21 cellular contexts compared by ENCODE assay signal in the genomic region with DNA sequence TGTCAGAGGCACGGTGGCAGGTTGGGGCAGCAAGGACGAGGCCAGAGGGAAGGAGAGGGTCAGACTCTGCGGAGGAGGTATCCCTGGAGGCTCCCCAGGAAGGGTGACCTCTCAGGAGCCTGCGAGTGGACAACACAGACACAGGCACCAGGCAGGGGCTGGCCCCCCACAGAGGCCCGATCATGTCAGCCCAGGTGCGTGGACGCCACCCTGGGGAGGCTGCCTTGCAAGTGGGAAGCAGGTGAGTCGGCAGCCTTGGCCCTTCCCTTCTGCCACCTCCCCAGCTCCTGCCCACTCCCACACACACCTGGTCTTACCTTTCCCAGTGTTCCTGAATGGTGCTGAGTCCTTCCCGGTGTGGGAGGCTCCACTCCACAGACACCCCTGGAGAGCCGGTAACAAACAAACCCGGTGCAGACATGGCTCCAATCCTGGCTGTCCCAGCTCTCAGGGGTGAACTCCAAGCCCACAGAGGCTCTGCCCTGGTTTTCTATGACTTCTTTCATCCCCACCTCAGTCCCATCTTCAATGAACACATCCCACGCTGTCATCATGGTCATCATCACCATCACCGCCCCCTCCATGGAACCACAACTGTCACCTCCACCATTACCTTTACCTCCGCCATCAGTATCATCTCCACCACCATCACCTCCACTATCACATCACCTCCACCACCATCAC. TPM values are rescaled to one million over a fixed set of nuclear protein-coding genes. Genes with fewer than 3 reads are reported as not detected.
A peak's percentile ranks its signal among the peaks of the same experiment; 100 is the strongest.
DNase-seq lines count a peak whose midpoint lies in the region; FAIRE-seq and TF ChIP-seq lines count a peak whose summit lies in the region.
"Had no signal": no experiment of that assay in that cellular context is flagged by ENCODE, and none has a peak within 500 bp of the region (broad histone marks: within the 10 kb centered on the region; RNA-seq: fewer than 3 reads in every experiment).

No MANE protein-coding gene starts in this region.

- H3F3A ChIP-seq in GM23248 (ENCODE audit: insufficient read depth): no peaks in the 10 kb centered on the region

- no peak overlapping the region for H3K9ac ChIP-seq in GM23248
- no peak overlapping the region for H3K9ac ChIP-seq in H1 (replicated peaks in 1 of 4; ENCODE audit: extremely low read depth in 1 of 4, low read depth in 3 of 4, low read length in 3 of 4)

- no peak overlapping the region for H2BK15ac ChIP-seq in H1 (ENCODE audit: low read length)

- no peak overlapping the region for H3K14ac ChIP-seq in H1 (ENCODE audit: insufficient read length)

- TF ChIP-seq CTCF in breast epithelium (IDR thresholded peaks at IDR 0.05) (no peak), MCF 10A (IDR thresholded peaks at IDR 0.05; ENCODE audit: unreplicated experiment) (no peak), H1 (IDR thresholded peaks at IDR 0.05; ENCODE audit: control extremely low read depth in 1 of 3, insufficient read depth in 1 of 3, low read depth in 1 of 3, low read length in 3 of 3) (no peak), stomach (IDR thresholded peaks at IDR 0.05) (no peak), ascending aorta (IDR thresholded peaks at IDR 0.05) (no peak)

- H3K79me1 ChIP-seq in H1 (ENCODE audit: low read depth, low read length): no peaks in the 10 kb centered on the region

- peaks cover 8% of the 10 kb centered on the region for H3K9me3 Mint-ChIP-seq in MCF 10A (ENCODE audit: unreplicated experiment)
- H3K9me3 Mint-ChIP-seq: IgD-negative memory B cell; naive thymus-derived CD8-positive, alpha-beta T cell had no signal

- H3K9me3 ChIP-seq in breast epithelium (no peaks in the 10 kb centered on the region), GM23248 (ENCODE audit: low read depth) (no peaks in the 10 kb centered on the region), H1 (ENCODE audit: insufficient read depth in 2 of 2, low read depth in 1 of 2, low read length in 1 of 2) (no peaks in the 10 kb centered on the region), stomach (no peaks in the 10 kb centered on the region), ascending aorta (no peaks in the 10 kb centered on the region)
- H3K9me3 ChIP-seq: SJSA1, transverse colon had no signal

- WGBS in GM23248 (ENCODE audit: low coverage in 1 of 2, low lambda C conversion rate in 2 of 2, missing lambda C conversion rate in 2 of 2), 2 experiments: 68 to 80% methylated on average over 14 of the region's 14 CpGs
- WGBS in H1 (ENCODE audit: extremely low coverage in 1 of 2, insufficient coverage in 1 of 2, insufficient read length in 1 of 2, insufficient replicate concordance in 2 of 2, low coverage in 1 of 2, low lambda C conversion rate in 2 of 2, missing lambda C conversion rate in 1 of 2), 2 experiments: 88% methylated on average over 14 of the region's 14 CpGs; no CpG with 5 or more reads in 1 of the 2 experiments
- 57 to 70% (median 68%) methylated on average over 12 to 14 of the region's 14 CpGs for WGBS in stomach, 5 donors

- peak overlapping the region; percentile 25 for H3K4me2 ChIP-seq in GM23248 (ENCODE audit: unreplicated experiment)
- no peak overlapping the region for H3K4me2 ChIP-seq in H1 (ENCODE audit: insufficient read depth in 1 of 2, low read depth in 2 of 2, low read length in 2 of 2)

- POLR2A ChIA-PET in MCF 10A (lab: Yijun Ruan, JAX) (no interaction called here), H1 (lab: Charles Lee; ENCODE audit: partially characterized antibody) (interaction anchor here (1.2 kb wide), 1 partner anchor 11 kb away, joined by 4 read pairs; no protein-coding TSS in a partner anchor)

- no peak overlapping the region for H2BK20ac ChIP-seq in H1 (ENCODE audit: low read length)

- H3K4me1 ChIP-seq in breast epithelium (peaks cover 6 to 10% of the 10 kb centered on the region in 2 donors), GM23248 (ENCODE audit: insufficient read depth) (peaks cover 4% of the 10 kb centered on the region; the same call in 1 of the 2 replicates), H1 (replicated peaks in 1 of 4; ENCODE audit: control insufficient read depth in 3 of 4, insufficient read depth in 4 of 4, low read length in 3 of 4) (peaks cover 0 to 4% (median 2%) of the 10 kb centered on the region in 4 experiments; a peak in 3 of 7 replicates), stomach (peaks cover 34 to 51% (median 50%) of the 10 kb centered on the region in 4 donors), ascending aorta (peaks cover 9 to 11% of the 10 kb centered on the region in 2 donors)

- TF ChIP-seq EP300 in H1 (IDR thresholded peaks at IDR 0.05; ENCODE audit: borderline replicate concordance in 1 of 2, low read depth in 2 of 2, low read length in 2 of 2) (no peak), stomach (IDR thresholded peaks at IDR 0.05) (no peak)

- no peaks in the 10 kb centered on the region for H3K9me2 ChIP-seq in GM23248 (ENCODE audit: insufficient read depth)

- CTCF ChIA-PET in MCF 10A (lab: Yijun Ruan, JAX) (no interaction called here), H1 (lab: Charles Lee; ENCODE audit: partially characterized antibody) (interaction anchor here (1.0 to 3.0 kb wide), 3 partner anchors 20 to 36 kb away, joined by 4 to 17 read pairs (median 12); no protein-coding TSS in a partner anchor)

- H3K79me2 ChIP-seq in GM23248 (ENCODE audit: insufficient read depth) (no peaks in the 10 kb centered on the region), H1 (ENCODE audit: control insufficient read depth in 1 of 2, insufficient read depth in 2 of 2, low read length in 2 of 2) (no peaks in the 10 kb centered on the region)

- in situ Hi-C loops in GM23248 (cut with MboI): no loop called here

- no peak for TF ChIP-seq RAD21 in H1 (IDR thresholded peaks at IDR 0.05 in 1 of 2, conservative IDR thresholded peaks at IDR 0.05 in 1 of 2; ENCODE audit: low read depth in 2 of 2, low read length in 2 of 2)

- H3K4me3 Mint-ChIP-seq in MCF 10A (ENCODE audit: unreplicated experiment): no peak overlapping the region
- H3K4me3 Mint-ChIP-seq: activated CD8-positive, alpha-beta T cell treated with anti-CD3 and anti-CD28 coated beads, Interleukin-2, amount 10 ng/mL, durations not matched to agents 7 days and 5 days had no signal

- peak overlapping the region; percentile 2 to 13 for H3K27ac ChIP-seq in breast epithelium
- no peak overlapping the region for H3K27ac ChIP-seq in GM23248
- H3K27ac ChIP-seq in H1 (ENCODE audit: low read depth, low read length): no peak overlapping the region
- H3K27ac ChIP-seq in stomach: peak overlapping the region in 3 of 5 donors; percentile 27 to 67 (median 40)
- peak overlapping the region in 1 of 2 donors; percentile 66 for H3K27ac ChIP-seq in ascending aorta
- H3K27ac ChIP-seq: SJSA1, transverse colon had no signal

- no peak overlapping the region for H3K27ac Mint-ChIP-seq in MCF 10A (ENCODE audit: low read depth, unreplicated experiment)
- H3K27ac Mint-ChIP-seq: activated CD8-positive, alpha-beta T cell treated with anti-CD3 and anti-CD28 coated beads, Interleukin-2, amount 10 ng/mL, durations not matched to agents 7 days and 5 days; IgD-negative memory B cell had no signal

- H4K8ac ChIP-seq in H1 (ENCODE audit: extremely low read depth, insufficient read depth, low read length): no peak overlapping the region

- H3K4me3 ChIP-seq in breast epithelium (no peak overlapping the region), GM23248 (no peak overlapping the region), H1 (ENCODE audit: extremely low read depth in 1 of 4, insufficient read depth in 2 of 4, low read depth in 3 of 4, low read length in 4 of 4) (no peak overlapping the region), stomach (no peak overlapping the region), ascending aorta (no peak overlapping the region)
- H3K4me3 ChIP-seq: SJSA1, transverse colon had no signal

- peaks cover 7% of the 10 kb centered on the region; the same call in 1 of the 2 replicates for H3K23me2 ChIP-seq in H1 (ENCODE audit: low read depth, low read length)

- H3K27me3 ChIP-seq in breast epithelium: no peaks in the 10 kb centered on the region
- H3K27me3 ChIP-seq in GM23248 (replicated peaks; ENCODE audit: insufficient read depth): no peaks in the 10 kb centered on the region
- H3K27me3 ChIP-seq in H1 (replicated peaks in 1 of 4; ENCODE audit: control insufficient read depth in 3 of 4, extremely low read depth in 1 of 4, insufficient read depth in 3 of 4, low read length in 3 of 4): peaks cover 14 to 24% (median 18%) of the 10 kb centered on the region in 4 experiments
- H3K27me3 ChIP-seq in stomach: no peaks in the 10 kb centered on the region
- no peaks in the 10 kb centered on the region for H3K27me3 ChIP-seq in ascending aorta
- H3K27me3 ChIP-seq: SJSA1, transverse colon had no signal

- TF ChIP-seq POLR2A in breast epithelium (IDR thresholded peaks at IDR 0.05) (no peak), H1 (IDR thresholded peaks at IDR 0.05; ENCODE audit: control extremely low read depth in 1 of 2, low read depth in 2 of 2, low read length in 2 of 2) (no peak), stomach (IDR thresholded peaks at IDR 0.05) (no peak)

- intact Hi-C loops in breast epithelium (cut with DNase I; ENCODE audit: low total_unique reads): no loop called here
- intact Hi-C loops in MCF 10A (cut with micrococcal nuclease): no loop called here
- intact Hi-C loops in stomach (cut with DNase I; ENCODE audit: low total_unique reads): no loop called here
- intact Hi-C loops in ascending aorta (cut with DNase I): no loop called here

- H4K20me1 ChIP-seq in GM23248 (ENCODE audit: insufficient read depth) (no peaks in the 10 kb centered on the region), H1 (replicated peaks in 1 of 2; ENCODE audit: control insufficient read depth in 1 of 2, insufficient read depth in 2 of 2, low read length in 2 of 2) (peaks cover 3 to 13% of the 10 kb centered on the region in 2 experiments)

- no peak overlapping the region for H2BK5ac ChIP-seq in H1 (ENCODE audit: low read depth, low read length)

- no TSS peak for BruUV-seq in MCF 10A (replicated peaks; lab: Mats Ljungman, UMichigan)

- H2BK12ac ChIP-seq in H1 (ENCODE audit: low read depth, low read length): no peak overlapping the region

- H3K4me1 Mint-ChIP-seq in MCF 10A (ENCODE audit: insufficient read depth, unreplicated experiment): no peaks in the 10 kb centered on the region

- H2AK5ac ChIP-seq in H1 (ENCODE audit: low read depth, low read length): no peak overlapping the region

- H2AFZ ChIP-seq in GM23248: no peak overlapping the region
- H2AFZ ChIP-seq in H1 (ENCODE audit: low read length): no peak overlapping the region

- no peaks in the 10 kb centered on the region for H3K36me3 Mint-ChIP-seq in MCF 10A (ENCODE audit: insufficient read depth, unreplicated experiment)
- H3K36me3 Mint-ChIP-seq: IgD-negative memory B cell; naive thymus-derived CD8-positive, alpha-beta T cell had no signal

- H2BK120ac ChIP-seq in H1 (replicated peaks; ENCODE audit: low read depth, low read length): no peak overlapping the region

- no peak overlapping the region for H3K4ac ChIP-seq in H1 (replicated peaks; ENCODE audit: insufficient read length, low read depth, low read length)

- no peak overlapping the region for H4K5ac ChIP-seq in H1 (ENCODE audit: insufficient read length, low read depth, low read length)

- H3K23ac ChIP-seq in H1 (ENCODE audit: insufficient read length): no peak overlapping the region

- DNase-seq in breast epithelium (ENCODE audit: low spot score in 2 of 2) (no peak), MCF 10A (ENCODE audit: unreplicated experiment) (no peak), GM23248 (no peak), H1 (ENCODE audit: low read depth in 1 of 2, low spot score in 2 of 2) (no peak), stomach (no peak), COLO668 (lab: John Stamatoyannopoulos, UW; ENCODE audit: unreplicated experiment) (no peak), ascending aorta (ENCODE audit: low spot score in 2 of 2) (no peak)
- no peak for DNase-seq in stimulated activated CD4-positive, alpha-beta T cell treated with anti-CD3 and anti-CD28 coated beads, Interleukin-12 subunit alpha, Interleukin-12 subunit beta, amount 100 ng/mL, for 4 hours
- DNase-seq: activated CD4-positive, CD25-positive, alpha-beta regulatory T cell treated with anti-CD3 and anti-CD28 coated beads, Interleukin-2, amount 50 U/mL, for 72 hours; activated CD8-positive, alpha-beta T cell treated with anti-CD3 and anti-CD28 coated beads, Interleukin-2, amount 10 ng/mL, durations not matched to agents 7 days and 5 days; activated naive CD4-positive, alpha-beta T cell treated with Interleukin-2 at 50 U/mL for 16 hours; activated T-cell treated with anti-CD3 and anti-CD28 coated beads, Interleukin-2, amount 50 U/mL, for 1 hour; naive thymus-derived CD8-positive, alpha-beta T cell; NCI-H1930; NCI-H82; stimulated activated CD4-positive, alpha-beta T cell treated with anti-CD3 and anti-CD28 coated beads, Interleukin-2, amount 100 ng/mL, for 24 hours; stimulated activated naive CD4-positive, alpha-beta T cell; T-helper 9 cell; transverse colon had no signal

- no peaks in the 10 kb centered on the region for H3K36me3 ChIP-seq in breast epithelium
- no peaks in the 10 kb centered on the region for H3K36me3 ChIP-seq in GM23248 (ENCODE audit: low read depth)
- H3K36me3 ChIP-seq in H1 (ENCODE audit: control insufficient read depth in 2 of 4, insufficient read depth in 4 of 4, low read length in 3 of 4): no peaks in the 10 kb centered on the region
- no peaks in the 10 kb centered on the region for H3K36me3 ChIP-seq in stomach
- no peaks in the 10 kb centered on the region for H3K36me3 ChIP-seq in ascending aorta
- H3K36me3 ChIP-seq: SJSA1, transverse colon had no signal

- H3K27me3 Mint-ChIP-seq in MCF 10A (ENCODE audit: insufficient read depth, unreplicated experiment): no peaks in the 10 kb centered on the region
- H3K27me3 Mint-ChIP-seq: IgD-negative memory B cell; naive thymus-derived CD8-positive, alpha-beta T cell had no signal

- H3K18ac ChIP-seq in H1 (ENCODE audit: extremely low read depth, low read length): no peak overlapping the region

- H3K56ac ChIP-seq in H1 (replicated peaks; ENCODE audit: insufficient read length, low read depth, low read length): peak overlapping the region; percentile 10

- no peak overlapping the region for H4K91ac ChIP-seq in H1 (replicated peaks; ENCODE audit: insufficient read length, low read length)

- FAIRE-seq in H1 (lab: Jason Lieb, UNC): no peak

RNA-seq across cellular contexts. Expression of a gene that starts 5.2 kb away (rescaled TPM):
- total RNA-seq in breast epithelium (10 to 100 TPM in 1 of 3 donors, 1 to 10 TPM in 2; 3.5 to 11.4 (median 9.2) TPM), MCF 10A (2022) (1.0 and 1.2 TPM in 2 replicates), stomach (10 to 100 TPM in 3 of 5 donors, 1 to 10 TPM in 2; 4.7 to 59.7 (median 13.2) TPM), ascending aorta (23.5 TPM)
- 2.4 and 6.2 TPM in 2 replicates for total RNA-seq in GM23248 (2014; rRNA removed; shearing (Covaris generic))
- polyA plus RNA-seq in GM23248 (2016; fragmentation: Nextera tagmentation; extraction: Ambion mirVana) (0.56 and 0.75 TPM in 2 replicates), H1 (2011; rRNA removed) (3.1 and 3.7 TPM in 2 replicates), stomach (1 to 10 TPM; 4.6 to 7.9 (median 5.5) TPM)
- 2.8 and 2.9 TPM in 2 replicates for total RNA-seq in H1 (2021; fragmentation: NEBNext Ultra II Directional; extraction: Animal tissue kit (Norgen Biotek cat#: 25700))
- 2.5 TPM for polyA plus RNA-seq in H1 (2011; cell fraction: cytosol; rRNA removed)
- polyA plus RNA-seq in H1 (2011; cell fraction: nucleus; rRNA removed): 4.0 TPM
- polyA plus RNA-seq in H1 (2012, experiment 1 of 2): 1.5 to 3.3 TPM (median 2.9 TPM) in 4 replicates
- 2.3 TPM for polyA plus RNA-seq in H1 (2012, experiment 2 of 2)
- polyA plus RNA-seq in H1 (2013, experiment 1 of 2): 1.2 TPM
- 1.2 TPM for polyA plus RNA-seq in H1 (2013, experiment 2 of 2)
- polyA minus RNA-seq in H1 (2011; rRNA and poly(A)+ RNA removed): 3.4 and 4.0 TPM in 2 replicates
- 2.7 TPM for polyA minus RNA-seq in H1 (2011; cell fraction: cytosol; rRNA and poly(A)+ RNA removed)
- polyA minus RNA-seq in H1 (2011; cell fraction: nucleus; rRNA and poly(A)+ RNA removed): 7.3 TPM

RNA-seq across cellular contexts. Expression of a gene that starts 10.5 kb away (rescaled TPM):
- total RNA-seq in breast epithelium: 100 to 1,000 TPM in 2 of 3 donors, 10 to 100 TPM in 1; 91.9 to 119 (median 116) TPM
- 83.3 and 96.3 TPM in 2 replicates for total RNA-seq in MCF 10A (2022)
- total RNA-seq in GM23248 (2014; rRNA removed; shearing (Covaris generic)): 154 and 164 TPM in 2 replicates
- polyA plus RNA-seq in GM23248 (2016; fragmentation: Nextera tagmentation; extraction: Ambion mirVana): 16.9 and 17.9 TPM in 2 replicates
- 62.1 and 71.5 TPM in 2 replicates for total RNA-seq in H1 (2021; fragmentation: NEBNext Ultra II Directional; extraction: Animal tissue kit (Norgen Biotek cat#: 25700))
- 68.1 and 89.8 TPM in 2 replicates for polyA plus RNA-seq in H1 (2011; rRNA removed)
- 86.7 TPM for polyA plus RNA-seq in H1 (2011; cell fraction: cytosol; rRNA removed)
- polyA plus RNA-seq in H1 (2011; cell fraction: nucleus; rRNA removed): 135 TPM
- 53.7 to 73.1 TPM (median 68.0 TPM) in 4 replicates for polyA plus RNA-seq in H1 (2012, experiment 1 of 2)
- polyA plus RNA-seq in H1 (2012, experiment 2 of 2): 53.5 TPM
- 44.6 TPM for polyA plus RNA-seq in H1 (2013, experiment 1 of 2)
- polyA plus RNA-seq in H1 (2013, experiment 2 of 2): 45.6 TPM
- polyA minus RNA-seq in H1 (2011; rRNA and poly(A)+ RNA removed): 43.3 and 54.9 TPM in 2 replicates
- polyA minus RNA-seq in H1 (2011; cell fraction: cytosol; rRNA and poly(A)+ RNA removed): 46.9 TPM
- 28.2 TPM for polyA minus RNA-seq in H1 (2011; cell fraction: nucleus; rRNA and poly(A)+ RNA removed)
- 100 to 1,000 TPM in 4 of 5 donors, 10 to 100 TPM in 1; 85.2 to 292 (median 119) TPM for total RNA-seq in stomach
- 100 to 1,000 TPM; 100 to 123 (median 107) TPM for polyA plus RNA-seq in stomach
- total RNA-seq in ascending aorta: 112 TPM

RNA-seq across cellular contexts. Expression of a gene that starts 53.1 kb away (rescaled TPM):
- total RNA-seq in breast epithelium (100 to 1,000 TPM; 181 to 225 (median 223) TPM), MCF 10A (2022) (63.3 and 72.7 TPM in 2 replicates), stomach (100 to 1,000 TPM in 4 of 5 donors, 10 to 100 TPM in 1; 73.3 to 366 (median 252) TPM), ascending aorta (410 TPM)
- total RNA-seq in GM23248 (2014; rRNA removed; shearing (Covaris generic)): 148 and 174 TPM in 2 replicates
- polyA plus RNA-seq in GM23248 (2016; fragmentation: Nextera tagmentation; extraction: Ambion mirVana) (132 and 141 TPM in 2 replicates), H1 (2011; rRNA removed) (517 and 589 TPM in 2 replicates), stomach (100 to 1,000 TPM; 200 to 247 (median 213) TPM)
- 123 and 135 TPM in 2 replicates for total RNA-seq in H1 (2021; fragmentation: NEBNext Ultra II Directional; extraction: Animal tissue kit (Norgen Biotek cat#: 25700))
- polyA plus RNA-seq in H1 (2011; cell fraction: cytosol; rRNA removed): 330 TPM
- polyA plus RNA-seq in H1 (2011; cell fraction: nucleus; rRNA removed): 307 TPM
- polyA plus RNA-seq in H1 (2012, experiment 1 of 2): 85.5 to 181 TPM (median 172 TPM) in 4 replicates
- polyA plus RNA-seq in H1 (2012, experiment 2 of 2): 271 TPM
- polyA plus RNA-seq in H1 (2013, experiment 1 of 2): 207 TPM
- polyA plus RNA-seq in H1 (2013, experiment 2 of 2): 187 TPM
- 23.9 and 34.6 TPM in 2 replicates for polyA minus RNA-seq in H1 (2011; rRNA and poly(A)+ RNA removed)
- polyA minus RNA-seq in H1 (2011; cell fraction: cytosol; rRNA and poly(A)+ RNA removed): 70.6 TPM
- 52.2 TPM for polyA minus RNA-seq in H1 (2011; cell fraction: nucleus; rRNA and poly(A)+ RNA removed)

RNA-seq across cellular contexts. Expression of a gene that starts 59.0 kb away (rescaled TPM):
- 10 to 100 TPM; 10.1 to 14.8 (median 13.8) TPM for total RNA-seq in breast epithelium
- total RNA-seq in MCF 10A (2022): 61.8 and 77.4 TPM in 2 replicates
- 23.3 and 24.5 TPM in 2 replicates for total RNA-seq in GM23248 (2014; rRNA removed; shearing (Covaris generic))
- polyA plus RNA-seq in GM23248 (2016; fragmentation: Nextera tagmentation; extraction: Ambion mirVana): 2.5 and 2.7 TPM in 2 replicates
- 32.3 and 33.8 TPM in 2 replicates for total RNA-seq in H1 (2021; fragmentation: NEBNext Ultra II Directional; extraction: Animal tissue kit (Norgen Biotek cat#: 25700))
- polyA plus RNA-seq in H1 (2011; rRNA removed): 9.1 and 15.2 TPM in 2 replicates
- 9.4 TPM for polyA plus RNA-seq in H1 (2011; cell fraction: cytosol; rRNA removed)
- polyA plus RNA-seq in H1 (2011; cell fraction: nucleus; rRNA removed): 34.9 TPM
- polyA plus RNA-seq in H1 (2012, experiment 1 of 2): 14.3 to 23.9 TPM (median 20.7 TPM) in 4 replicates
- polyA plus RNA-seq in H1 (2012, experiment 2 of 2): 13.0 TPM
- 17.1 TPM for polyA plus RNA-seq in H1 (2013, experiment 1 of 2)
- polyA plus RNA-seq in H1 (2013, experiment 2 of 2): 16.2 TPM
- polyA minus RNA-seq in H1 (2011; rRNA and poly(A)+ RNA removed): 4.7 and 5.7 TPM in 2 replicates
- polyA minus RNA-seq in H1 (2011; cell fraction: cytosol; rRNA and poly(A)+ RNA removed): 11.5 TPM
- 11.6 TPM for polyA minus RNA-seq in H1 (2011; cell fraction: nucleus; rRNA and poly(A)+ RNA removed)
- 100 to 1,000 TPM in 1 of 5 donors, 10 to 100 TPM in 4; 12.7 to 483 (median 46.1) TPM for total RNA-seq in stomach
- 10 to 100 TPM in 2 of 3 donors, 1 to 10 TPM in 1; 9.6 to 15.4 (median 13.2) TPM for polyA plus RNA-seq in stomach
- 39.1 TPM for total RNA-seq in ascending aorta
- polyA plus RNA-seq: IgD-negative memory B cell had no signal

Comparison
In these comparisons a context has a peak if more than half of its experiments do, and no peak if none do; other contexts are left out.
1. H3K27ac ChIP-seq: peak in breast epithelium (2 of 2) and stomach (3 of 5); none in GM23248 (single experiment) and H1 (single experiment).